In genomic region chr2:37641582-37642111, GRCh38 we compare ENCODE assay signal across 15 cellular contexts. TPM values are rescaled to one million over a fixed set of nuclear protein-coding genes. Genes with fewer than 3 reads are reported as not detected.
DNase-seq lines count a peak whose midpoint lies in the region; ATAC-seq, FAIRE-seq and TF ChIP-seq lines count a peak whose summit lies in the region.
"Had no signal": no experiment of that assay in that cellular context is flagged by ENCODE, and none has a peak within 500 bp of the region (broad histone marks: within the 10 kb centered on the region; RNA-seq: fewer than 3 reads in every experiment).

No MANE protein-coding gene starts in this region.

- no peak for TF ChIP-seq CTCF in BJ (IDR thresholded peaks at IDR 0.05; ENCODE audit: insufficient read depth, low read depth, low read length)
- TF ChIP-seq CTCF in HFF-Myc (IDR thresholded peaks at IDR 0.05; ENCODE audit: low read depth, low read length, missing control alignments): no peak
- TF ChIP-seq CTCF in nephron progenitor cell (IDR thresholded peaks at IDR 0.05): no peak
- no peak for TF ChIP-seq CTCF in endodermal cell (conservative IDR thresholded peaks at IDR 0.05)

- peaks cover 13% of the 10 kb centered on the region for H3K36me3 ChIP-seq in BJ (ENCODE audit: control insufficient read depth, insufficient read depth, low read length)
- H3K36me3 ChIP-seq in endodermal cell (ENCODE audit: control insufficient read depth, insufficient read depth, low read length): peaks cover 52% of the 10 kb centered on the region

- WGBS in endodermal cell (ENCODE audit: insufficient coverage in 1 of 2, insufficient read length in 1 of 2), 2 experiments: 95 to 98% methylated on average over 6 to 7 of the region's 7 CpGs

- peaks cover 27 to 52% (median 51%) of the 10 kb centered on the region in 3 donors for H3K36me3 Mint-ChIP-seq in naive thymus-derived CD8-positive, alpha-beta T cell
- peaks cover 46% of the 10 kb centered on the region for H3K36me3 Mint-ChIP-seq in nephron progenitor cell (ENCODE audit: low read depth)
- H3K36me3 Mint-ChIP-seq in endodermal cell (ENCODE audit: low read depth): peaks cover 49% of the 10 kb centered on the region

- H3K4me3 ChIP-seq in BJ (ENCODE audit: low read depth, low read length): no peak overlapping the region
- no peak overlapping the region for H3K4me3 ChIP-seq in HFF-Myc (replicated peaks; ENCODE audit: low read depth, low read length)
- no peak overlapping the region for H3K4me3 ChIP-seq in endodermal cell (ENCODE audit: low read length)
- H3K4me3 ChIP-seq: heart right ventricle had no signal

- H3K9me3 Mint-ChIP-seq in naive thymus-derived CD8-positive, alpha-beta T cell: peaks cover 0 to 4% (median 0%) of the 10 kb centered on the region in 9 donors
- no peaks in the 10 kb centered on the region for H3K9me3 Mint-ChIP-seq in nephron progenitor cell
- H3K9me3 Mint-ChIP-seq in endodermal cell: no peaks in the 10 kb centered on the region
- H3K9me3 Mint-ChIP-seq: stimulated activated naive CD8-positive, alpha-beta T cell treated with anti-CD3 and anti-CD28 coated beads, Interleukin-15, Interleukin-2, amounts not matched to agents 100 ng/mL and 50 ng/mL, for 24 hours had no signal

- POLR2A ChIA-PET in BJ (lab: Charles Lee): interaction anchor here (0.5 to 0.6 kb wide), 3 partner anchors 126 to 225 kb away, joined by 3 to 4 read pairs (median 3); no protein-coding TSS in a partner anchor
- POLR2A ChIA-PET in naive thymus-derived CD8-positive, alpha-beta T cell (lab: Charles Lee): interaction anchor here (0.7 to 1.8 kb wide), 3 partner anchors 31 to 189 kb away, joined by 3 to 10 read pairs (median 5); no protein-coding TSS in a partner anchor

- CTCF ChIA-PET in BJ (lab: Yijun Ruan, JAX): interaction anchor here (0.6 to 4.1 kb wide), 6 partner anchors 29 to 236 kb away, joined by 3 to 12 read pairs (median 3); no protein-coding TSS in a partner anchor

- H3K27me3 Mint-ChIP-seq in naive thymus-derived CD8-positive, alpha-beta T cell: no peaks in the 10 kb centered on the region
- peaks cover 3% of the 10 kb centered on the region for H3K27me3 Mint-ChIP-seq in nephron progenitor cell (ENCODE audit: low read depth, poor library complexity)
- peaks cover 30% of the 10 kb centered on the region for H3K27me3 Mint-ChIP-seq in endodermal cell (ENCODE audit: insufficient read depth)
- H3K27me3 Mint-ChIP-seq: stimulated activated naive CD8-positive, alpha-beta T cell treated with anti-CD3 and anti-CD28 coated beads, Interleukin-15, Interleukin-2, amounts not matched to agents 100 ng/mL and 50 ng/mL, for 24 hours had no signal

- DNase-seq in BJ (ENCODE audit: low read depth) (peak; percentile 93), HFF-Myc (ENCODE audit: extremely low read depth, low read depth) (peak; percentile 94), amniotic epithelial cell (ENCODE audit: low read depth) (peak; percentile 77), nephron progenitor cell (no peak), frontal cortex (ENCODE audit: low spot score in 2 of 2) (no peak), endodermal cell (no peak)
- DNase-seq in naive thymus-derived CD8-positive, alpha-beta T cell: no peak
- DNase-seq: anterior cingulate cortex; heart right ventricle; KBM-7; NCI-H2081; OCI-M1; stimulated activated CD4-positive, alpha-beta T cell treated with anti-CD3 and anti-CD28 coated beads, Interleukin-4, amount 100 ng/mL, for 24 hours had no signal

- H3K9me3 ChIP-seq in endodermal cell (ENCODE audit: control insufficient read depth, low read length): no peaks in the 10 kb centered on the region
- H3K9me3 ChIP-seq: heart right ventricle had no signal

- H3K9ac ChIP-seq in endodermal cell (ENCODE audit: extremely low read depth, low read length, poor library complexity, severe bottlenecking): no peak overlapping the region

- no peak overlapping the region for H3K4me3 Mint-ChIP-seq in naive thymus-derived CD8-positive, alpha-beta T cell
- H3K4me3 Mint-ChIP-seq in nephron progenitor cell (no peak overlapping the region), endodermal cell (no peak overlapping the region)
- H3K4me3 Mint-ChIP-seq: stimulated activated naive CD8-positive, alpha-beta T cell treated with anti-CD3 and anti-CD28 coated beads, Interleukin-15, Interleukin-2, amounts not matched to agents 100 ng/mL and 50 ng/mL, for 24 hours had no signal

- peaks cover 9% of the 10 kb centered on the region for H3K4me1 ChIP-seq in endodermal cell (ENCODE audit: control insufficient read depth, insufficient read depth, low read length)

- peak overlapping the region in 7 of 10 donors; percentile 32 to 95 (median 57) for H3K27ac Mint-ChIP-seq in naive thymus-derived CD8-positive, alpha-beta T cell
- H3K27ac Mint-ChIP-seq in nephron progenitor cell (no peak overlapping the region), endodermal cell (no peak overlapping the region)
- H3K27ac Mint-ChIP-seq: stimulated activated naive CD8-positive, alpha-beta T cell treated with anti-CD3 and anti-CD28 coated beads, Interleukin-15, Interleukin-2, amounts not matched to agents 100 ng/mL and 50 ng/mL, for 24 hours had no signal

- no peak overlapping the region for H3K27ac ChIP-seq in endodermal cell (ENCODE audit: low read depth, low read length)

- ATAC-seq in naive thymus-derived CD8-positive, alpha-beta T cell: no peak
- no peak for ATAC-seq in HG03196 (IDR thresholded peaks at IDR 0.05; ENCODE audit: unreplicated experiment)

- peaks cover 30 to 82% (median 69%) of the 10 kb centered on the region in 4 donors for H3K4me1 Mint-ChIP-seq in naive thymus-derived CD8-positive, alpha-beta T cell
- H3K4me1 Mint-ChIP-seq in nephron progenitor cell (no peaks in the 10 kb centered on the region), endodermal cell (peaks cover 28% of the 10 kb centered on the region)

- no peaks in the 10 kb centered on the region for H3K27me3 ChIP-seq in BJ (ENCODE audit: control insufficient read depth, insufficient read depth, low read length)
- H3K27me3 ChIP-seq in endodermal cell (ENCODE audit: control insufficient read depth, insufficient read depth, low read length, poor library complexity, severe bottlenecking): no peaks in the 10 kb centered on the region
- H3K27me3 ChIP-seq: heart right ventricle had no signal

- FAIRE-seq in frontal cortex (lab: Jason Lieb, UNC): no peak

RNA-seq across cellular contexts. Expression of gene CDC42EP3, which starts 29.8 kb away (rescaled TPM):
- 191 and 197 TPM in 2 replicates for polyA plus RNA-seq in BJ (2011; rRNA removed)
- polyA minus RNA-seq in BJ (2011; rRNA and poly(A)+ RNA removed): 125 and 201 TPM in 2 replicates
- 10 to 100 TPM; 28.4 to 32.3 TPM for total RNA-seq in naive thymus-derived CD8-positive, alpha-beta T cell
- polyA plus RNA-seq in naive thymus-derived CD8-positive, alpha-beta T cell: 10 to 100 TPM; 47.9 to 68.5 (median 52.6) TPM
- total RNA-seq in frontal cortex (22.4 TPM), endodermal cell (10 to 100 TPM; 26.4 to 30.2 TPM)
- polyA plus RNA-seq in endodermal cell (2013, experiment 1 of 2): 23.5 TPM
- 26.2 TPM for polyA plus RNA-seq in endodermal cell (2013, experiment 2 of 2)

Comparison
In these comparisons a context has a peak if more than half of its experiments do, and no peak if none do; other contexts are left out.
1. DNase-seq: peak in BJ (single experiment), HFF-Myc (single experiment) and amniotic epithelial cell (single experiment); none in naive thymus-derived CD8-positive, alpha-beta T cell (0 of 10), nephron progenitor cell (single experiment), frontal cortex (0 of 2) and endodermal cell (single experiment).
2. H3K27ac Mint-ChIP-seq: peak in naive thymus-derived CD8-positive, alpha-beta T cell (7 of 10); none in nephron progenitor cell (single experiment) and endodermal cell (single experiment).